ENCODE assay signal across 10 cellular contexts in genomic region chr7:139646566-139646965, GRCh38.
DNase-seq lines count a peak whose midpoint lies in the region; ATAC-seq and TF ChIP-seq lines count a peak whose summit lies in the region.
"Had no signal": no experiment of that assay in that cellular context is flagged by ENCODE, and none has a peak within 500 bp of the region (broad histone marks: within the 10 kb centered on the region; RNA-seq: fewer than 3 reads in every experiment).

No MANE protein-coding gene starts in this region.

- H3K36me3 Mint-ChIP-seq in T-helper 17 cell (ENCODE audit: low read depth) (no peaks in the 10 kb centered on the region), progenitor cell of endocrine pancreas (ENCODE audit: insufficient read depth) (peaks cover 4% of the 10 kb centered on the region)

- no peak overlapping the region for H2AFZ ChIP-seq in ACC112 (ENCODE audit: low read length, unreplicated experiment)

- TF ChIP-seq CTCF in progenitor cell of endocrine pancreas (IDR thresholded peaks at IDR 0.05; ENCODE audit: unreplicated experiment), result no peak

- ATAC-seq in T-helper 17 cell (no peak), HG03342 (IDR thresholded peaks at IDR 0.05; ENCODE audit: unreplicated experiment) (no peak), GM18867 (IDR thresholded peaks at IDR 0.05; ENCODE audit: unreplicated experiment) (no peak)

- H3K36me3 ChIP-seq in ACC112 (ENCODE audit: insufficient read depth, low read length), result peaks cover 16% of the 10 kb centered on the region; the same call in 1 of the 2 replicates

- H3K79me2 ChIP-seq in ACC112 (ENCODE audit: control insufficient read depth, insufficient read depth, low read length, unreplicated experiment), result peaks cover 95% of the 10 kb centered on the region

- peak overlapping the region; percentile 80 for H3K27ac ChIP-seq in ACC112 (ENCODE audit: low read depth, low read length)
- H3K27ac ChIP-seq: testis had no signal

- H3K27ac Mint-ChIP-seq in T-helper 17 cell (peak overlapping the region; percentile 93), progenitor cell of endocrine pancreas (peak overlapping the region; percentile 24)
- H3K27ac Mint-ChIP-seq: activated CD8-positive, alpha-beta T cell treated with anti-CD3 and anti-CD28 coated beads for 36 hours had no signal

- H3K4me3 ChIP-seq in ACC112 (ENCODE audit: low read depth, low read length), result no peak overlapping the region
- H3K4me3 ChIP-seq: testis had no signal

- H3K27me3 ChIP-seq in ACC112 (ENCODE audit: insufficient read depth, low read length), result no peaks in the 10 kb centered on the region
- H3K27me3 ChIP-seq: testis had no signal

- DNase-seq in T-helper 17 cell (no peak), inferior parietal cortex (ENCODE audit: extremely low spot score) (peak; percentile 72), progenitor cell of endocrine pancreas (ENCODE audit: low spot score, unreplicated experiment) (no peak), NCI-H2081 treated with DMSO at 0.1 percent for 48 hours (lab: John Stamatoyannopoulos, UW) (no peak)
- no peak for DNase-seq in activated CD4-positive, CD25-positive, alpha-beta regulatory T cell treated with anti-CD3 and anti-CD28 coated beads, Interleukin-2, amount 50 U/mL, for 72 hours

- no peaks in the 10 kb centered on the region for H3K9me3 ChIP-seq in T-helper 17 cell (ENCODE audit: control insufficient read depth, low read length, poor library complexity, severe bottlenecking)
- H3K9me3 ChIP-seq: testis had no signal

- H3K4me1 Mint-ChIP-seq in T-helper 17 cell (peaks cover 38% of the 10 kb centered on the region), progenitor cell of endocrine pancreas (ENCODE audit: low read depth) (peaks cover 47% of the 10 kb centered on the region)

- peaks cover 31% of the 10 kb centered on the region for H3K4me1 ChIP-seq in ACC112 (ENCODE audit: control insufficient read depth, insufficient read depth, low read length, unreplicated experiment)
- H3K4me1 ChIP-seq: testis had no signal

- H3K27me3 Mint-ChIP-seq in T-helper 17 cell, result no peaks in the 10 kb centered on the region
- no peaks in the 10 kb centered on the region for H3K27me3 Mint-ChIP-seq in progenitor cell of endocrine pancreas
- H3K27me3 Mint-ChIP-seq: activated CD8-positive, alpha-beta T cell treated with anti-CD3 and anti-CD28 coated beads for 36 hours had no signal

- no peak overlapping the region for H3K4me3 Mint-ChIP-seq in T-helper 17 cell
- no peak overlapping the region for H3K4me3 Mint-ChIP-seq in progenitor cell of endocrine pancreas (ENCODE audit: low read depth)
- H3K4me3 Mint-ChIP-seq: activated CD8-positive, alpha-beta T cell treated with anti-CD3 and anti-CD28 coated beads for 36 hours had no signal

- H3K9me3 Mint-ChIP-seq in progenitor cell of endocrine pancreas (ENCODE audit: low read depth), result no peaks in the 10 kb centered on the region
- H3K9me3 Mint-ChIP-seq: activated CD8-positive, alpha-beta T cell treated with anti-CD3 and anti-CD28 coated beads for 36 hours had no signal
